In the genomic region with DNA sequence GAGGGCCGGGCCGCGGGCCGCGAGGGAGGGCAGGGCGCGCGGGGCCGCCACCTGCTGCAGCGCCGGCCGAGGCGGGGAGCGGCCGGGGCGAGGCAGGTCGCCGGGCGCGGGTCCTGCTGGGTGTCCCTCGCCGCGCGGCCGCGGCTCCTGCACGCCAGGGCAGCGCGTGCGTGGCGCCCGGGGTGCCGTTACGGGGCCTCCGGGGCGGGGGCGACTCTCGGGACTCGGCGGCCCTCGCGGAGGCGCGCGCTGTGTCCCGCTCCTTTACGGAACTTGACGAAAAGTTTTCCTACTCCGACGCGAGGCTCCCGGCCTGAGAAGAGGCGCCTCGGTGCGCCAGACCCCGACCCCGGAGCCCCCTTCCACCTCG, we compare ENCODE assay signal across 8 cellular contexts. TPM values are rescaled to one million over a fixed set of nuclear protein-coding genes. Genes with fewer than 3 reads are reported as not detected.
A peak's percentile ranks its signal among the peaks of the same experiment; 100 is the strongest.
DNase-seq lines count a peak whose midpoint lies in the region; ATAC-seq and TF ChIP-seq lines count a peak whose summit lies in the region.

No MANE protein-coding gene starts in this region.

- H3K36me3 ChIP-seq in esophagus muscularis mucosa (no peaks in the 10 kb centered on the region), osteoblast (ENCODE audit: insufficient read depth, low read length) (no peaks in the 10 kb centered on the region)

- TF ChIP-seq CTCF in VCaP (conservative IDR thresholded peaks at IDR 0.05) (no peak), esophagus muscularis mucosa (IDR thresholded peaks at IDR 0.05) (no peak), osteoblast (IDR thresholded peaks at IDR 0.05; ENCODE audit: extremely low read depth, low read depth, low read length) (no peak)

- no peaks in the 10 kb centered on the region for H3K9me3 ChIP-seq in esophagus muscularis mucosa
- H3K9me3 ChIP-seq in osteoblast (ENCODE audit: low read depth, low read length) = no peaks in the 10 kb centered on the region

- H3K4me1 ChIP-seq in esophagus muscularis mucosa (peaks cover 22 to 59% (median 48%) of the 10 kb centered on the region in 4 donors), osteoblast (ENCODE audit: insufficient read depth, low read length) (peaks cover 17% of the 10 kb centered on the region)

- H3K4me3 ChIP-seq in esophagus muscularis mucosa = peak overlapping the region; percentile 72 to 90 (median 82)
- peak overlapping the region; percentile 90 for H3K4me3 ChIP-seq in osteoblast (ENCODE audit: insufficient read depth, low read length)

- intact Hi-C loops in esophagus muscularis mucosa (cut with DNase I) = loop anchor here (2.0 kb wide), 2 partner anchors 77 to 159 kb away; a partner anchor contains a TSS

- H3K27ac ChIP-seq in VCaP (peak overlapping the region; percentile 93), esophagus muscularis mucosa (replicated peaks in 1 of 4) (peak overlapping the region; percentile 95 to 99 (median 98)), osteoblast (ENCODE audit: low read depth, low read length) (no peak overlapping the region)

- peaks cover 0 to 5% (median 0%) of the 10 kb centered on the region in 4 donors for H3K27me3 ChIP-seq in esophagus muscularis mucosa
- peaks cover 24% of the 10 kb centered on the region for H3K27me3 ChIP-seq in osteoblast (ENCODE audit: insufficient read depth, low read length)

- peak overlapping the region; percentile 88 for H3K4me2 ChIP-seq in osteoblast (ENCODE audit: insufficient read depth, low read length)

- peaks cover 21% of the 10 kb centered on the region for H4K20me1 ChIP-seq in osteoblast (ENCODE audit: insufficient read depth, low read length)

- no peak for TF ChIP-seq POLR2A in esophagus muscularis mucosa (IDR thresholded peaks at IDR 0.05; ENCODE audit: low read depth)

- ATAC-seq in GM18861 (IDR thresholded peaks at IDR 0.05; ENCODE audit: unreplicated experiment) (peak; percentile 16), HG03066 (IDR thresholded peaks at IDR 0.05; ENCODE audit: low read depth, unreplicated experiment) (peak; percentile 27)

- WGBS in esophagus muscularis mucosa = 0% methylated on average over 4 of the region's 58 CpGs

- H2AFZ ChIP-seq in osteoblast (ENCODE audit: low read length) = peak overlapping the region; percentile 56

- TF ChIP-seq EP300 in esophagus muscularis mucosa (IDR thresholded peaks at IDR 0.05) = no peak

- peaks cover 15% of the 10 kb centered on the region for H3K79me2 ChIP-seq in osteoblast (ENCODE audit: insufficient read depth, low read length)

- DNase-seq in 8988T (peak; percentile 52), esophagus muscularis mucosa (ENCODE audit: extremely low spot score) (no peak), osteoblast (ENCODE audit: insufficient read length, low spot score, missing footprints) (no peak), NCI-H2227 treated with DMSO at 0.1 percent for 48 hours (lab: John Stamatoyannopoulos, UW) (no peak), COLO829 (ENCODE audit: low spot score) (no peak)

RNA-seq across cellular contexts. Expression of a gene that starts 0.3 kb away (rescaled TPM):
- total RNA-seq in esophagus muscularis mucosa = 10 to 100 TPM; 37.0 to 49.4 (median 44.2) TPM
- 39.4 and 42.1 TPM in 2 replicates for total RNA-seq in osteoblast
